In genomic region chr15:89034305-89034704, GRCh38 we compare ENCODE assay signal across 12 cellular contexts. TPM values are rescaled to one million over a fixed set of nuclear protein-coding genes. Genes with fewer than 3 reads are reported as not detected.
A peak's percentile ranks its signal among the peaks of the same experiment; 100 is the strongest.
DNase-seq lines count a peak whose midpoint lies in the region; ATAC-seq and TF ChIP-seq lines count a peak whose summit lies in the region.
"Had no signal": no experiment of that assay in that cellular context is flagged by ENCODE, and none has a peak within 500 bp of the region (broad histone marks: within the 10 kb centered on the region; RNA-seq: fewer than 3 reads in every experiment).

No MANE protein-coding gene starts in this region.

- H3K4me3 ChIP-seq in cardiac muscle cell: no peak overlapping the region
- H3K4me3 ChIP-seq: left lung, testis had no signal

- no peak overlapping the region for H3K4me3 Mint-ChIP-seq in type B pancreatic cell
- no peak overlapping the region for H3K4me3 Mint-ChIP-seq in stimulated activated naive CD8-positive, alpha-beta T cell treated with anti-CD3 and anti-CD28 coated beads, Interleukin-15, amount 100 ng/mL, for 72 hours

- no peak overlapping the region for H3K27ac ChIP-seq in cardiac muscle cell
- H3K27ac ChIP-seq: HL-60, left lung, testis had no signal

- TF ChIP-seq CTCF in cardiac muscle cell (IDR thresholded peaks at IDR 0.05; ENCODE audit: low read depth, low read length) (peak; percentile 41), type B pancreatic cell (conservative IDR thresholded peaks at IDR 0.05) (peak; percentile 33)

- no peaks in the 10 kb centered on the region for H3K36me3 ChIP-seq in cardiac muscle cell
- H3K36me3 ChIP-seq: left lung had no signal

- no peak overlapping the region for H3K27ac Mint-ChIP-seq in type B pancreatic cell
- peak overlapping the region in 1 of 2 donors; percentile 82 for H3K27ac Mint-ChIP-seq in stimulated activated naive CD8-positive, alpha-beta T cell treated with anti-CD3 and anti-CD28 coated beads, Interleukin-15, amount 100 ng/mL, for 72 hours

- no peaks in the 10 kb centered on the region for H3K4me1 ChIP-seq in cardiac muscle cell (ENCODE audit: low read depth)
- H3K4me1 ChIP-seq: left lung, testis had no signal

- no peaks in the 10 kb centered on the region for H3K36me3 Mint-ChIP-seq in type B pancreatic cell

- DNase-seq in cardiac muscle cell (ENCODE audit: low read depth in 1 of 2, low spot score in 1 of 2): peak in 1 of 2 donors; percentile 41
- no peak for DNase-seq in left ventricle myocardium superior
- peak; percentile 29 for DNase-seq in MV-4-11 (lab: John Stamatoyannopoulos, UW)
- DNase-seq in dermis blood vessel endothelial cell: peak; percentile 46
- DNase-seq in type B pancreatic cell (ENCODE audit: extremely low spot score, unreplicated experiment): no peak
- no peak for DNase-seq in stimulated activated naive CD8-positive, alpha-beta T cell treated with anti-CD3 and anti-CD28 coated beads, Interleukin-15, amount 100 ng/mL, for 72 hours
- DNase-seq in retina: no peak
- no peak for DNase-seq in GM19238 (ENCODE audit: insufficient read length, low spot score)
- DNase-seq: left lung; stimulated activated CD4-positive, alpha-beta T cell treated with anti-CD3 and anti-CD28 coated beads, Interleukin-15, amount 100 ng/mL, for 24 hours; testis had no signal

- H3K27me3 ChIP-seq in cardiac muscle cell: no peaks in the 10 kb centered on the region
- H3K27me3 ChIP-seq: testis had no signal

- intact Hi-C loops in left ventricle myocardium superior (cut with micrococcal nuclease): no loop called here

- peaks cover 6% of the 10 kb centered on the region for H3K9me3 Mint-ChIP-seq in type B pancreatic cell
- no peaks in the 10 kb centered on the region for H3K9me3 Mint-ChIP-seq in stimulated activated naive CD8-positive, alpha-beta T cell treated with anti-CD3 and anti-CD28 coated beads, Interleukin-15, amount 100 ng/mL, for 72 hours

- no peaks in the 10 kb centered on the region for H3K9me3 ChIP-seq in cardiac muscle cell (ENCODE audit: low read depth)
- H3K9me3 ChIP-seq: left lung, testis had no signal

- no peak for ATAC-seq in left ventricle myocardium superior
- no peak for ATAC-seq in stimulated activated naive CD8-positive, alpha-beta T cell treated with anti-CD3 and anti-CD28 coated beads, Interleukin-15, amount 100 ng/mL, for 72 hours
- ATAC-seq: left lung had no signal

- H3K27me3 Mint-ChIP-seq in type B pancreatic cell: peaks cover 24% of the 10 kb centered on the region
- peaks cover 7% of the 10 kb centered on the region for H3K27me3 Mint-ChIP-seq in stimulated activated naive CD8-positive, alpha-beta T cell treated with anti-CD3 and anti-CD28 coated beads, Interleukin-15, amount 100 ng/mL, for 72 hours

- H3K4me1 Mint-ChIP-seq in type B pancreatic cell (ENCODE audit: unreplicated experiment): no peaks in the 10 kb centered on the region
- H3K4me1 Mint-ChIP-seq in stimulated activated naive CD8-positive, alpha-beta T cell treated with anti-CD3 and anti-CD28 coated beads, Interleukin-15, amount 100 ng/mL, for 72 hours: no peaks in the 10 kb centered on the region

RNA-seq across cellular contexts. Expression of gene ABHD2, which starts 54.0 kb away (rescaled TPM):
- 43.0 and 44.8 TPM in 2 replicates for total RNA-seq in cardiac muscle cell
- polyA plus RNA-seq in cardiac muscle cell: 25.5 and 28.4 TPM in 2 replicates
- total RNA-seq in left ventricle myocardium superior: 84.4 TPM
- 51.7 and 75.6 TPM in 2 replicates for total RNA-seq in dermis blood vessel endothelial cell
- 55.4 and 63.9 TPM in 2 replicates for total RNA-seq in type B pancreatic cell (ENCODE audit: low replicate concordance)

Comparison
In these comparisons a context has a peak if more than half of its experiments do, and no peak if none do; other contexts are left out.
1. DNase-seq: peak in MV-4-11 (single experiment) and dermis blood vessel endothelial cell (single experiment); none in left ventricle myocardium superior (single experiment), type B pancreatic cell (single experiment), stimulated activated naive CD8-positive, alpha-beta T cell treated with anti-CD3 and anti-CD28 coated beads, Interleukin-15, amount 100 ng/mL, for 72 hours (0 of 2), retina (single experiment) and GM19238 (single experiment).